8 cellular contexts compared by ENCODE assay signal in the genomic region with DNA sequence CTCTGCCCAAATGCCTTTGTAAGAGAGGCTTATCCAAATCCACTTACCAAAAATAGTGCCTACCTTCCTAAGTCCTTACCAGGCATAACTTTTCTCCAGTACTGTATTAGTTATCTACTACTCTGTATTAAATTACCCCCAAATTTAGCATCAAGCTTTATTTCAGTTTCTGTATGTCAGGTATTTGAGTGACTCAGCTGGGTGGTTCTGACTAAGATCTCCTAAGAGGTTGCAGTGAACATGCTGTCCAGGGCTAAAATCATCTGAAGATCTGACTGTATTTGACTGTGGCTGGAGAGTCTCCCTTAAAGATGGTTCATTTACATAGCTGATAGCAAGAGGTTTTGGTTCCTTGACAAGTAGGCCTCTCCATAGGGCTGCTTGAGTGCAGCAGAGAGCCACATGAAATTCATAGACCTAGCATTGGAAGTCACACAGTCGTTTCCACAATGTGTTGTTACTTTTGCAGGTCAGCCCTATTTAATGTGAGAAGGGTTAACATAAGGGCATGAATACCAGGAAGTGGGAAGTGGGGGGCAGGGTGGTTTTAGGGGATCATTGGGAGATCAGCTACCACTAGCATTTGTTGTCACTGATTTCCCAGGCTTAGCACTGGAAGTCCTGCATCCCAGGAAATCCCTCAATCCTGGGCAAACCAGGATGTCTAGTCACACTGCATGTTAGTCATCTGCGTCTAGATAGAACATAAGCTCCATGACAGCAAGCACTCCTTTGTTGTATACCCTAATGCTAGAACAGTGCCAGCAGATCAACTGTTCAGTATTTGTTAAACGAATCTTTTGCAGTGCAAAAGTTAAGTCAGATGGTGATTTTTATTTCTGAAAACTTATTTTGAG. TPM values are rescaled to one million over a fixed set of nuclear protein-coding genes. Genes with fewer than 3 reads are reported as not detected.
DNase-seq lines count a peak whose midpoint lies in the region; ATAC-seq and TF ChIP-seq lines count a peak whose summit lies in the region.

No MANE protein-coding gene starts in this region.

- peaks cover 14% of the 10 kb centered on the region for H3K36me3 Mint-ChIP-seq in activated T-cell treated with anti-CD3 and anti-CD28 coated beads, Interleukin-2, amount 50 U/mL, for 4 hours (ENCODE audit: insufficient read depth)

- TF ChIP-seq CTCF in PC-3 (conservative IDR thresholded peaks at IDR 0.05; ENCODE audit: low read depth, low read length), result no peak

- peaks cover 63% of the 10 kb centered on the region for H3K4me1 Mint-ChIP-seq in activated T-cell treated with anti-CD3 and anti-CD28 coated beads, Interleukin-2, amount 50 U/mL, for 4 hours (ENCODE audit: low read depth)

- intact Hi-C loops in PC-3 (cut with micrococcal nuclease), result no loop called here

- no peaks in the 10 kb centered on the region for H3K9me3 ChIP-seq in PC-3 (ENCODE audit: low read length)
- H3K9me3 ChIP-seq in effector memory CD4-positive, alpha-beta T cell (ENCODE audit: control insufficient read depth, low read length), result no peaks in the 10 kb centered on the region

- no peak overlapping the region for H3K9ac ChIP-seq in PC-3 (ENCODE audit: low read length)

- H3F3A ChIP-seq in PC-3 (ENCODE audit: low read length, unreplicated experiment), result no peaks in the 10 kb centered on the region

- H3K9me3 Mint-ChIP-seq in activated T-cell treated with anti-CD3 and anti-CD28 coated beads, Interleukin-2, amount 50 U/mL, for 4 hours, result no peaks in the 10 kb centered on the region

- H3K27ac ChIP-seq in PC-3 (ENCODE audit: low read length), result peak overlapping the region; percentile 58
- no peak overlapping the region for H3K27ac ChIP-seq in effector memory CD4-positive, alpha-beta T cell (ENCODE audit: insufficient read depth, low read length, poor library complexity, severe bottlenecking)

- peak overlapping the region; percentile 88 for H3K4me2 ChIP-seq in PC-3 (ENCODE audit: low read length)

- POLR2A ChIA-PET in PC-3 (lab: Charles Lee; ENCODE audit: unreplicated experiment), result no interaction called here

- peaks cover 24% of the 10 kb centered on the region for H4K20me1 ChIP-seq in PC-3 (ENCODE audit: low read length)

- ATAC-seq in activated T-cell treated with anti-CD3 and anti-CD28 coated beads, Interleukin-2, amount 50 U/mL, for 4 hours, result peak; percentile 58 to 69
- ATAC-seq in HG02852 (IDR thresholded peaks at IDR 0.05; ENCODE audit: unreplicated experiment) (peak; percentile 80), PC-3 (peak; percentile 15), esophagus mucosa (peak; percentile 50)

- H3K27me3 Mint-ChIP-seq in activated T-cell treated with anti-CD3 and anti-CD28 coated beads, Interleukin-2, amount 50 U/mL, for 4 hours (ENCODE audit: low read depth), result no peaks in the 10 kb centered on the region

- CTCF ChIA-PET in PC-3 (lab: Charles Lee), result no interaction called here

- peaks cover 84% of the 10 kb centered on the region for H3K79me2 ChIP-seq in PC-3 (ENCODE audit: low read length)

- no peak overlapping the region for H2AFZ ChIP-seq in PC-3 (ENCODE audit: low read length)

- H3K27me3 ChIP-seq in PC-3 (ENCODE audit: low read length), result no peaks in the 10 kb centered on the region
- no peaks in the 10 kb centered on the region for H3K27me3 ChIP-seq in effector memory CD4-positive, alpha-beta T cell (replicated peaks; ENCODE audit: control insufficient read depth, insufficient read depth, low read length, poor library complexity, severe bottlenecking)

- DNase-seq in activated T-cell treated with anti-CD3 and anti-CD28 coated beads, Interleukin-2, amount 50 U/mL, for 4 hours, result no peak
- no peak for DNase-seq in activated T-cell treated with anti-CD3 and anti-CD28 coated beads, Interleukin-2, amount 50 U/mL, for 1 hour
- DNase-seq in PC-3 (peak; percentile 93), skeletal muscle cell (ENCODE audit: low read depth) (no peak), NCI-H1436 (lab: John Stamatoyannopoulos, UW) (no peak)
- no peak for DNase-seq in effector memory CD4-positive, alpha-beta T cell

- H3K36me3 ChIP-seq in PC-3 (ENCODE audit: low read depth, low read length), result peaks cover 10% of the 10 kb centered on the region
- peaks cover 7% of the 10 kb centered on the region for H3K36me3 ChIP-seq in effector memory CD4-positive, alpha-beta T cell (ENCODE audit: control insufficient read depth, insufficient read depth, low read length)

- H3K9me2 ChIP-seq in PC-3 (replicated peaks; ENCODE audit: low read length), result no peaks in the 10 kb centered on the region

- H3K4me3 Mint-ChIP-seq in activated T-cell treated with anti-CD3 and anti-CD28 coated beads, Interleukin-2, amount 50 U/mL, for 4 hours, result peak overlapping the region; percentile 99

- no TSS peak for BruUV-seq in PC-3 (replicated peaks; lab: Mats Ljungman, UMichigan)

- peaks cover 40% of the 10 kb centered on the region for H3K4me1 ChIP-seq in PC-3 (ENCODE audit: insufficient read depth, low read length)
- H3K4me1 ChIP-seq in effector memory CD4-positive, alpha-beta T cell (ENCODE audit: control insufficient read depth, insufficient read depth, low read length, poor library complexity, severe bottlenecking), result peaks cover 21% of the 10 kb centered on the region

- H3K4me3 ChIP-seq in PC-3 (ENCODE audit: low read length) (peak overlapping the region; percentile 80), skeletal muscle cell (ENCODE audit: low read depth, low read length) (peak overlapping the region; percentile 84)
- H3K4me3 ChIP-seq in effector memory CD4-positive, alpha-beta T cell (ENCODE audit: insufficient read depth, low read depth, low read length, poor library complexity, severe bottlenecking), result no peak overlapping the region

RNA-seq across cellular contexts. Expression of gene ZNF622, which starts 2.0 kb away (rescaled TPM):
- 10 to 100 TPM; 59.3 to 63.5 (median 63.4) TPM for total RNA-seq in activated T-cell treated with anti-CD3 and anti-CD28 coated beads, Interleukin-2, amount 50 U/mL, for 4 hours
- total RNA-seq in PC-3 (2014; rRNA removed), result 76.9 and 98.3 TPM in 2 replicates
- total RNA-seq in esophagus mucosa, result 15.5 TPM

Comparison
In these comparisons a context has a peak if more than half of its experiments do, and no peak if none do; other contexts are left out.
1. ATAC-seq: peak in every context shown above with its lines; median percentile 80 in HG02852; 64 in activated T-cell treated with anti-CD3 and anti-CD28 coated beads, Interleukin-2, amount 50 U/mL, for 4 hours; 50 in esophagus mucosa; 15 in PC-3.